10 cellular contexts compared by ENCODE assay signal in genomic region chr14:92460916-92461579, GRCh38.
A peak's percentile ranks its signal among the peaks of the same experiment; 100 is the strongest.
DNase-seq lines count a peak whose midpoint lies in the region; TF ChIP-seq lines count a peak whose summit lies in the region.
"Had no signal": no experiment of that assay in that cellular context is flagged by ENCODE, and none has a peak within 500 bp of the region (broad histone marks: within the 10 kb centered on the region; RNA-seq: fewer than 3 reads in every experiment).

No MANE protein-coding gene starts in this region.

- H3K27me3 ChIP-seq in HL-60 (ENCODE audit: insufficient read depth, poor library complexity, severe bottlenecking), result no peaks in the 10 kb centered on the region

- no peaks in the 10 kb centered on the region for H3K9me3 Mint-ChIP-seq in stimulated activated naive CD8-positive, alpha-beta T cell treated with anti-CD3 and anti-CD28 coated beads, Interleukin-15, Interleukin-2, amounts not matched to agents 100 ng/mL and 50 ng/mL, for 24 hours

- H3K27ac ChIP-seq in HL-60 (replicated peaks), result peak overlapping the region; percentile 71
- H3K27ac ChIP-seq: SK-N-MC had no signal

- H3K27me3 Mint-ChIP-seq in stimulated activated naive CD8-positive, alpha-beta T cell treated with anti-CD3 and anti-CD28 coated beads, Interleukin-15, Interleukin-2, amounts not matched to agents 100 ng/mL and 50 ng/mL, for 24 hours, result peaks cover 4% of the 10 kb centered on the region

- H3K4me3 ChIP-seq in HL-60 (replicated peaks; ENCODE audit: insufficient read depth, low read length), result peak overlapping the region; percentile 20
- H3K4me3 ChIP-seq: A549, SK-N-MC had no signal

- peak; percentile 43 for DNase-seq in NCI-H748 (lab: John Stamatoyannopoulos, UW; ENCODE audit: unreplicated experiment)
- no peak for DNase-seq in NCI-H748 treated with DMSO at 0.1 percent for 48 hours (lab: John Stamatoyannopoulos, UW)
- peak in 1 of 2 experiments; percentile 74 for DNase-seq in HL-60 (ENCODE audit: low read depth in 1 of 2, low spot score in 1 of 2)
- DNase-seq in fibroblast of gingiva (ENCODE audit: low read depth), result peak; percentile 58
- no peak for DNase-seq in retina
- no peak for DNase-seq in DMS 273 (lab: John Stamatoyannopoulos, UW; ENCODE audit: unreplicated experiment)
- DNase-seq in T1000 (lab: John Stamatoyannopoulos, UW), result no peak

- no peak for TF ChIP-seq CTCF in HL-60 (IDR thresholded peaks at IDR 0.05; ENCODE audit: insufficient read depth, low read length)

- H3K36me3 Mint-ChIP-seq in stimulated activated naive CD8-positive, alpha-beta T cell treated with anti-CD3 and anti-CD28 coated beads, Interleukin-15, Interleukin-2, amounts not matched to agents 100 ng/mL and 50 ng/mL, for 24 hours (ENCODE audit: low read depth), result no peaks in the 10 kb centered on the region

- H3K4me1 Mint-ChIP-seq in stimulated activated naive CD8-positive, alpha-beta T cell treated with anti-CD3 and anti-CD28 coated beads, Interleukin-15, Interleukin-2, amounts not matched to agents 100 ng/mL and 50 ng/mL, for 24 hours (ENCODE audit: low read depth), result peaks cover 32% of the 10 kb centered on the region

- H3K4me3 Mint-ChIP-seq in stimulated activated naive CD8-positive, alpha-beta T cell treated with anti-CD3 and anti-CD28 coated beads, Interleukin-15, Interleukin-2, amounts not matched to agents 100 ng/mL and 50 ng/mL, for 24 hours, result no peak overlapping the region

- peak overlapping the region; percentile 4 for H3K27ac Mint-ChIP-seq in stimulated activated naive CD8-positive, alpha-beta T cell treated with anti-CD3 and anti-CD28 coated beads, Interleukin-15, Interleukin-2, amounts not matched to agents 100 ng/mL and 50 ng/mL, for 24 hours

Comparison
In these comparisons a context has a peak if more than half of its experiments do, and no peak if none do; other contexts are left out.
1. DNase-seq: peak in NCI-H748 (single experiment) and fibroblast of gingiva (single experiment); none in NCI-H748 treated with DMSO at 0.1 percent for 48 hours (single experiment), retina (single experiment), DMS 273 (single experiment) and T1000 (single experiment).